In the genomic region with DNA sequence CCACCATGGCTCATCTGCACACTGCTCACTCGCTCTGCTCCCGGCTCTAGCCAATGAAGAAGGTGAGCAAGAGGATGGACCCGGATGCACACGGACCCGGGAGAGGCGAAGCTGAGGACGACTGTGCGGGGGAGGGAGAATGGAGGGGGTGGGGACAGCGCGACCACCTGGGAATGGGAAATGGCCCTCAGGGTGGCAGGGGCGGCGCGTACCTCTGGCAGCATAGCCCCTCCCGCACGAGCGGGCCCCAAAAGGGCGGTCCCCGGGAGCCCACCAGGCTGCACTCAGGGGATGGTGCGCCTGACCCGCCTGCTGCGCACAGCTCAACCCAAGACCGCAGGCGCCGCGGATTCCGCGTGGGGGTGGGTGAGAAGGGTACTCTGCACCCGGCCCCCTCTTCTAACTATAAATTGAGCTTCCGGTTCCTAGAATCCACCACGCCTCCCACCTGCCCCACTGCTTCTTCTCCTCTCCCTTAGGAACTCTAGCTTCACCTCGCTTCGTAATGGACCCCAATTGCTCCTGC, we compare ENCODE assay signal across 10 cellular contexts. TPM values are rescaled to one million over a fixed set of nuclear protein-coding genes. Genes with fewer than 3 reads are reported as not detected.
DNase-seq lines count a peak whose midpoint lies in the region; ATAC-seq, FAIRE-seq and TF ChIP-seq lines count a peak whose summit lies in the region.
"Had no signal": no experiment of that assay in that cellular context is flagged by ENCODE, and none has a peak within 500 bp of the region (broad histone marks: within the 10 kb centered on the region; RNA-seq: fewer than 3 reads in every experiment).

No MANE protein-coding gene starts in this region.

- peaks cover 92% of the 10 kb centered on the region for H3K27me3 Mint-ChIP-seq in nephron (ENCODE audit: low read depth)

- TF ChIP-seq CTCF in heart left ventricle (IDR thresholded peaks at IDR 0.05) (no peak), nephron (IDR thresholded peaks at IDR 0.05; ENCODE audit: unreplicated experiment in 3 of 3) (no peak), upper lobe of right lung (IDR thresholded peaks at IDR 0.05) (no peak), pancreas (IDR thresholded peaks at IDR 0.05) (no peak)

- peaks cover 14% of the 10 kb centered on the region for H3K4me1 Mint-ChIP-seq in nephron

- DNase-seq in heart left ventricle: no peak
- DNase-seq in cardiac septum (ENCODE audit: low spot score): no peak
- peak; percentile 27 for DNase-seq in central memory CD4-positive, alpha-beta T cell
- no peak for DNase-seq in upper lobe of right lung
- no peak for DNase-seq in pancreas
- DNase-seq in NCI-H1417 treated with DMSO at 0.1 percent for 48 hours (lab: John Stamatoyannopoulos, UW): no peak
- no peak for DNase-seq in SHP77 (lab: John Stamatoyannopoulos, UW)

- peak overlapping the region in 10 of 12 donors; percentile 13 to 40 (median 27) for H3K4me3 ChIP-seq in heart left ventricle
- peak overlapping the region; percentile 28 for H3K4me3 ChIP-seq in upper lobe of right lung
- no peak overlapping the region for H3K4me3 ChIP-seq in pancreas

- ATAC-seq in heart left ventricle: peak in 2 of 4 donors; percentile 10 to 11
- ATAC-seq in upper lobe of right lung: peak; percentile 45
- ATAC-seq in pancreas: no peak

- H3K36me3 Mint-ChIP-seq in nephron (ENCODE audit: low read depth): no peaks in the 10 kb centered on the region

- H3K36me3 ChIP-seq in heart left ventricle (no peaks in the 10 kb centered on the region), upper lobe of right lung (no peaks in the 10 kb centered on the region), pancreas (no peaks in the 10 kb centered on the region)

- H3K4me3 Mint-ChIP-seq in nephron: peak overlapping the region; percentile 65 to 79 (median 74)

- no peak overlapping the region for H3K27ac Mint-ChIP-seq in nephron

- H3K4me1 ChIP-seq in heart left ventricle (peaks cover 0 to 17% (median 5%) of the 10 kb centered on the region in 12 donors), upper lobe of right lung (peaks cover 6% of the 10 kb centered on the region), pancreas (peaks cover 0 to 6% (median 6%) of the 10 kb centered on the region in 3 donors)

- FAIRE-seq in pancreas (lab: Jason Lieb, UNC): no peak

- peaks cover 0 to 40% (median 12%) of the 10 kb centered on the region in 9 donors for H3K27me3 ChIP-seq in heart left ventricle
- peaks cover 31% of the 10 kb centered on the region for H3K27me3 ChIP-seq in upper lobe of right lung
- no peaks in the 10 kb centered on the region for H3K27me3 ChIP-seq in pancreas

- TF ChIP-seq POLR2A in heart left ventricle (IDR thresholded peaks at IDR 0.05): no peak

- WGBS in heart left ventricle, 4 donors: 7 to 21% (median 10%) methylated on average over 27 to 32 of the region's 32 CpGs
- WGBS in pancreas, 2 donors: 49 to 57% methylated on average over 32 of the region's 32 CpGs

- intact Hi-C loops in heart left ventricle (cut with DNase I): loop anchor here in 1 of 10 donors (2.0 kb wide), 1 partner anchor 27 kb away; no protein-coding TSS in a partner anchor
- intact Hi-C loops in cardiac septum (cut with DNase I): loop anchor here (2.0 kb wide), 1 partner anchor 27 kb away; no protein-coding TSS in a partner anchor
- intact Hi-C loops in upper lobe of right lung (cut with DNase I): no loop called here
- intact Hi-C loops in pancreas (cut with DNase I): no loop called here

- H3K27ac ChIP-seq in heart left ventricle (no peak overlapping the region), upper lobe of right lung (no peak overlapping the region), pancreas (no peak overlapping the region)

- H3K9me3 ChIP-seq in heart left ventricle: no peaks in the 10 kb centered on the region
- no peaks in the 10 kb centered on the region for H3K9me3 ChIP-seq in upper lobe of right lung
- no peaks in the 10 kb centered on the region for H3K9me3 ChIP-seq in pancreas

- H3K9me3 Mint-ChIP-seq in nephron: no peaks in the 10 kb centered on the region

RNA-seq across cellular contexts. Expression of gene MT1H, which starts 6.1 kb away (rescaled TPM):
- total RNA-seq in heart left ventricle (1 to 10 TPM in 2 of 9 donors, not detected in 7; 2.2 to 3.1 TPM), cardiac septum (not detected), upper lobe of right lung (6.3 TPM), pancreas (100 to 1,000 TPM in 1 of 6 donors, 10 to 100 TPM in 4, 1 to 10 TPM in 1; 8.3 to 106 (median 21.0) TPM)
- polyA plus RNA-seq in heart left ventricle (not detected), pancreas (10 to 100 TPM; 14.9 to 71.1 TPM)
- total RNA-seq: urinary bladder had no signal
- polyA plus RNA-seq: urinary bladder had no signal

RNA-seq across cellular contexts. Expression of gene MT1X, which starts 6.5 kb away (rescaled TPM):
- 100 to 1,000 TPM in 4 of 9 donors, 10 to 100 TPM in 5; 20.6 to 918 (median 77.7) TPM for total RNA-seq in heart left ventricle
- 100 to 1,000 TPM; 144 to 145 TPM for polyA plus RNA-seq in heart left ventricle
- 24.6 TPM for total RNA-seq in cardiac septum
- 111 TPM for total RNA-seq in upper lobe of right lung
- total RNA-seq in pancreas: 100 to 1,000 TPM in 5 of 6 donors, 10 to 100 TPM in 1; 56.1 to 474 (median 227) TPM
- polyA plus RNA-seq in pancreas: 100 to 1,000 TPM; 571 to 992 TPM

RNA-seq across cellular contexts. Expression of gene MT1G, which starts 7.9 kb away (rescaled TPM):
- total RNA-seq in heart left ventricle (10 to 100 TPM in 1 of 9 donors, 1 to 10 TPM in 2, not detected in 6; 1.4 to 19.1 (median 6.0) TPM), cardiac septum (1.2 TPM), upper lobe of right lung (23.7 TPM), pancreas (100 to 1,000 TPM in 4 of 6 donors, 10 to 100 TPM in 2; 76.9 to 766 (median 150) TPM)
- polyA plus RNA-seq in heart left ventricle (1 to 10 TPM in 1 of 2 donors, not detected in 1; 7.2 TPM), pancreas (100 to 1,000 TPM; 496 to 753 TPM)
- total RNA-seq: urinary bladder had no signal

RNA-seq across cellular contexts. Expression of gene MT1F, which starts 18.0 kb away (rescaled TPM):
- total RNA-seq in heart left ventricle (1 to 10 TPM in 7 of 9 donors, not detected in 2; 1.3 to 8.1 (median 3.3) TPM), cardiac septum (2.2 TPM), upper lobe of right lung (9.1 TPM), pancreas (100 to 1,000 TPM in 1 of 6 donors, 10 to 100 TPM in 5; 29.1 to 119 (median 44.7) TPM)
- polyA plus RNA-seq in heart left ventricle (1 to 10 TPM; 1.3 to 1.4 TPM), pancreas (100 to 1,000 TPM in 1 of 2 donors, 10 to 100 TPM in 1; 94.6 to 201 TPM)

RNA-seq across cellular contexts. Expression of gene MT1B, which starts 24.1 kb away (rescaled TPM):
- total RNA-seq in heart left ventricle: not detected
- not detected for polyA plus RNA-seq in heart left ventricle
- not detected for total RNA-seq in cardiac septum
- not detected for total RNA-seq in upper lobe of right lung
- total RNA-seq in pancreas: not detected
- polyA plus RNA-seq in pancreas: not detected
- total RNA-seq: activated CD8-positive, alpha-beta memory T cell treated with anti-CD3 and anti-CD28 coated beads for 36 hours; urinary bladder had no signal
- polyA plus RNA-seq: urinary bladder had no signal

Comparison
In these comparisons a context has a peak if more than half of its experiments do, and no peak if none do; other contexts are left out.
1. H3K4me3 ChIP-seq: peak in heart left ventricle (10 of 12) and upper lobe of right lung (single experiment); none in pancreas (0 of 4).